In the genomic region with DNA sequence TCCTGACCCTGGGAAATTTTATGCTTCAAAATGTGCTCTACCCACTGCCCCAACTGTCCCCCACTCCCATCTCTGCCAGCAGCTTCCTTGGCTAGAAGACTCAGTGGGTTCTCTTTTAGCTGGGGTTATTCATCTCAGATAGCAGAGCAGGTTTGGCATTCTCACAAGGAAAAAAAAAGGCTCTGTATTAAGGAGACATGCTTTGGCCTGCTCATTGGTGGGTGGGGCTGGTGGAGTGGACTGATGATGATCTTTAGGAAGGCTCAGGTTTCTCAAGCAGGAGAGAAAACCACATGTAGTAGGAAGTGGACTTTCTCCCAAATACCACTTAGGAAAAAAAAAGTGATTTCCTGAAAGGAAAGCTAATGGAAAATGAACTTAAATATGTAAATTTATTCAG, we compare ENCODE assay signal across 17 cellular contexts.
A peak's percentile ranks its signal among the peaks of the same experiment; 100 is the strongest.
DNase-seq lines count a peak whose midpoint lies in the region; ATAC-seq and TF ChIP-seq lines count a peak whose summit lies in the region.
"Had no signal": no experiment of that assay in that cellular context is flagged by ENCODE, and none has a peak within 500 bp of the region (broad histone marks: within the 10 kb centered on the region; RNA-seq: fewer than 3 reads in every experiment).

No MANE protein-coding gene starts in this region.

- H3K4me1 ChIP-seq in PC-3 (ENCODE audit: insufficient read depth, low read length) (peaks cover 31% of the 10 kb centered on the region), prostate gland (replicated peaks) (no peaks in the 10 kb centered on the region)
- H3K4me1 ChIP-seq: Peyer's patch had no signal

- no peak for TF ChIP-seq POLR2A in prostate gland (IDR thresholded peaks at IDR 0.05)

- H3F3A ChIP-seq in PC-3 (ENCODE audit: low read length, unreplicated experiment): no peaks in the 10 kb centered on the region

- H3K4me3 ChIP-seq in PC-3 (ENCODE audit: low read length) (no peak overlapping the region), epithelial cell of esophagus (ENCODE audit: low read length) (no peak overlapping the region), prostate gland (no peak overlapping the region)
- H3K4me3 ChIP-seq: Peyer's patch had no signal

- TF ChIP-seq CTCF in PC-3 (conservative IDR thresholded peaks at IDR 0.05; ENCODE audit: low read depth, low read length) (no peak), epithelial cell of esophagus (IDR thresholded peaks at IDR 0.05; ENCODE audit: insufficient read depth, low read depth, low read length, missing control alignments) (no peak), prostate gland (IDR thresholded peaks at IDR 0.05) (no peak)

- H3K79me2 ChIP-seq in PC-3 (ENCODE audit: low read length): no peaks in the 10 kb centered on the region

- H3K9me3 ChIP-seq in PC-3 (ENCODE audit: low read length) (no peaks in the 10 kb centered on the region), prostate gland (no peaks in the 10 kb centered on the region)
- H3K9me3 ChIP-seq: Peyer's patch had no signal

- ATAC-seq in PC-3 (peak; percentile 49; the same call in 1 of the 2 replicates), left ventricle myocardium superior (no peak), HG02840 (IDR thresholded peaks at IDR 0.05; ENCODE audit: low FRiP score, unreplicated experiment) (no peak)

- BruUV-seq in PC-3 (replicated peaks; lab: Mats Ljungman, UMichigan): no TSS peak

- intact Hi-C loops in PC-3 (cut with micrococcal nuclease): no loop called here
- intact Hi-C loops in prostate gland (cut with DNase I): no loop called here
- intact Hi-C loops in left ventricle myocardium superior (cut with micrococcal nuclease): no loop called here

- no peaks in the 10 kb centered on the region for H4K20me1 ChIP-seq in PC-3 (ENCODE audit: low read length)

- H2AFZ ChIP-seq in PC-3 (ENCODE audit: low read length): peak overlapping the region; percentile 57

- CTCF ChIA-PET in PC-3 (lab: Charles Lee): no interaction called here

- H3K27ac ChIP-seq in PC-3 (ENCODE audit: low read length) (peak overlapping the region; percentile 32; the same call in 1 of the 2 replicates), prostate gland (no peak overlapping the region)
- H3K27ac ChIP-seq: Peyer's patch had no signal

- H3K36me3 ChIP-seq in PC-3 (ENCODE audit: low read depth, low read length) (no peaks in the 10 kb centered on the region), prostate gland (no peaks in the 10 kb centered on the region)
- H3K36me3 ChIP-seq: Peyer's patch had no signal

- DNase-seq in HT1080 (ENCODE audit: low read depth) (peak; percentile 47), PC-3 (peak; percentile 63), epithelial cell of esophagus (ENCODE audit: low read depth) (peak; percentile 94), prostate gland (ENCODE audit: low spot score) (peak; percentile 39), left ventricle myocardium superior (no peak), NCI-H526 treated with DMSO at 0.1 percent for 48 hours (lab: John Stamatoyannopoulos, UW) (no peak), HuH-7.5 (ENCODE audit: low spot score) (no peak)
- DNase-seq: AML-193, Calu3, DND-41, NCI-H1048, NCI-H2107, NCI-H446 treated with DMSO at 0.1 percent for 48 hours, NCI-H82, Peyer's patch, SIG-M5 had no signal

- H3K9ac ChIP-seq in PC-3 (ENCODE audit: low read length): no peak overlapping the region

- POLR2A ChIA-PET in PC-3 (lab: Charles Lee; ENCODE audit: unreplicated experiment): no interaction called here

- no peak overlapping the region for H3K4me2 ChIP-seq in PC-3 (ENCODE audit: low read length)

- H3K9me2 ChIP-seq in PC-3 (replicated peaks; ENCODE audit: low read length): no peaks in the 10 kb centered on the region

- no peaks in the 10 kb centered on the region for H3K27me3 ChIP-seq in PC-3 (ENCODE audit: low read length)
- no peaks in the 10 kb centered on the region for H3K27me3 ChIP-seq in prostate gland (replicated peaks; ENCODE audit: insufficient read depth)
- H3K27me3 ChIP-seq: Peyer's patch had no signal

Comparison
In these comparisons a context has a peak if more than half of its experiments do, and no peak if none do; other contexts are left out.
1. DNase-seq: peak in HT1080 (single experiment), PC-3 (single experiment), epithelial cell of esophagus (single experiment) and prostate gland (single experiment); none in left ventricle myocardium superior (single experiment), NCI-H526 treated with DMSO at 0.1 percent for 48 hours (single experiment) and HuH-7.5 (single experiment).